19 cellular contexts compared by ENCODE assay signal in the genomic region with DNA sequence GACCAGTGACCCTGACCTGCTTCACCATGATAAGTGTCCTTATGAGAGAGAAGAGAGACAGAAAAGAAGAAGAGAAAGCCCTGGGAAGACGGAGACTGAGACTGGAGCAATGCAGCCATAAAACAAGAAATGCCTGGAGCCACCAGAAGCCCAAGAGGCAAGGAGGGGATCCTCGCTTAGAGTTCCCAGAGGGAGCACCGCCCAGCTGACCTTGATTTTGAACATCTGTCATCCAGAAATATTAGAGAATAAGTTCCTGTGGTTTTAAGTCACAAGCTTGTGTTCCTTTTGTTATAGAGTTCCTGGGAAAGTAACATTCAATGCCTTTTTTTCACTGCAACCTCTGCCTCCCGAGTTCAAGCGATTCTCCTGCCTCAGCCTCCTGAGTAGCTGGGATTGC. TPM values are rescaled to one million over a fixed set of nuclear protein-coding genes. Genes with fewer than 3 reads are reported as not detected.
DNase-seq lines count a peak whose midpoint lies in the region; FAIRE-seq and TF ChIP-seq lines count a peak whose summit lies in the region.
"Had no signal": no experiment of that assay in that cellular context is flagged by ENCODE, and none has a peak within 500 bp of the region (broad histone marks: within the 10 kb centered on the region; RNA-seq: fewer than 3 reads in every experiment).

No MANE protein-coding gene starts in this region.

- TF ChIP-seq POLR2A in stomach (IDR thresholded peaks at IDR 0.05): no peak

- H3K4me2 ChIP-seq in GM23248 (ENCODE audit: unreplicated experiment) (no peak overlapping the region), astrocyte (ENCODE audit: low read length) (no peak overlapping the region)

- H3K27ac ChIP-seq in GM23248: no peak overlapping the region
- no peak overlapping the region for H3K27ac ChIP-seq in astrocyte (ENCODE audit: low read depth, low read length)
- H3K27ac ChIP-seq in stomach: no peak overlapping the region
- H3K27ac ChIP-seq: 22Rv1, HL-60 had no signal

- 57 to 58% methylated on average over 5 of the region's 5 CpGs for WGBS in GM23248 (ENCODE audit: low coverage in 1 of 2, low lambda C conversion rate in 2 of 2, missing lambda C conversion rate in 2 of 2), 2 experiments
- 81 to 98% (median 91%) methylated on average over 5 of the region's 5 CpGs for WGBS in stomach, 5 donors

- in situ Hi-C loops in GM23248 (cut with MboI): no loop called here

- H3K27me3 ChIP-seq in GM23248 (replicated peaks; ENCODE audit: insufficient read depth): no peaks in the 10 kb centered on the region
- no peaks in the 10 kb centered on the region for H3K27me3 ChIP-seq in astrocyte (ENCODE audit: insufficient read depth, low read length)
- peaks cover 0 to 2% (median 0%) of the 10 kb centered on the region in 3 donors for H3K27me3 ChIP-seq in stomach

- H3K9ac ChIP-seq in GM23248: no peak overlapping the region
- H3K9ac ChIP-seq in astrocyte (ENCODE audit: low read length): no peak overlapping the region

- no peaks in the 10 kb centered on the region for H3K27me3 Mint-ChIP-seq in astrocyte (ENCODE audit: low read depth, unreplicated experiment)

- peaks cover 12% of the 10 kb centered on the region for H3K9me3 Mint-ChIP-seq in astrocyte (ENCODE audit: unreplicated experiment)

- H3F3A ChIP-seq in GM23248 (ENCODE audit: insufficient read depth): peaks cover 6% of the 10 kb centered on the region

- H3K4me3 Mint-ChIP-seq in astrocyte (ENCODE audit: unreplicated experiment): peak overlapping the region; percentile 21

- no peak overlapping the region for H3K4me3 ChIP-seq in AG04449 (ENCODE audit: low read depth, low read length)
- H3K4me3 ChIP-seq in GM23248: no peak overlapping the region
- H3K4me3 ChIP-seq in astrocyte (ENCODE audit: insufficient read depth, low read depth, low read length): no peak overlapping the region
- H3K4me3 ChIP-seq in foreskin fibroblast (ENCODE audit: low read depth in 1 of 2, low read length in 2 of 2): no peak overlapping the region
- H3K4me3 ChIP-seq in stomach: no peak overlapping the region

- DNase-seq in AG04449 (ENCODE audit: low read depth, low spot score) (peak; percentile 12), GM23248 (peak; percentile 44), astrocyte (ENCODE audit: low read depth) (no peak), foreskin fibroblast (peak; percentile 68 to 85), NCI-H226 (no peak), hippocampal formation (lab: John Stamatoyannopoulos, UW) (no peak), stomach (no peak), amniotic stem cell (lab: John Stamatoyannopoulos, UW) (no peak)
- DNase-seq: Calu3, DMS79, KBM-7, NCI-H1092, NCI-H1930, NCI-H2171 treated with DMSO at 0.1 percent for 48 hours, NCI-H510A, Right ventricle myocardium superior had no signal

- CTCF ChIA-PET in AG04449 (lab: Yijun Ruan, JAX): interaction anchor here (1.1 to 10.1 kb wide), 5 partner anchors 10 to 111 kb away, joined by 3 to 101 read pairs (median 6); no protein-coding TSS in a partner anchor

- H3K4me1 ChIP-seq in GM23248 (ENCODE audit: insufficient read depth) (no peaks in the 10 kb centered on the region), astrocyte (ENCODE audit: insufficient read depth, low read length) (no peaks in the 10 kb centered on the region), stomach (peaks cover 0 to 1% (median under 1%) of the 10 kb centered on the region in 4 donors)

- H3K27ac Mint-ChIP-seq in astrocyte (ENCODE audit: unreplicated experiment): no peak overlapping the region

- H3K9me3 ChIP-seq in GM23248 (ENCODE audit: low read depth) (no peaks in the 10 kb centered on the region), astrocyte (ENCODE audit: insufficient read depth, low read depth, low read length) (peaks cover 6% of the 10 kb centered on the region), stomach (peaks cover 0 to 7% (median 0%) of the 10 kb centered on the region in 4 donors)

- H3K36me3 ChIP-seq in GM23248 (ENCODE audit: low read depth): no peaks in the 10 kb centered on the region
- H3K36me3 ChIP-seq in astrocyte (ENCODE audit: insufficient read depth, low read length): no peaks in the 10 kb centered on the region
- peaks cover 0 to 9% (median 1%) of the 10 kb centered on the region in 4 donors for H3K36me3 ChIP-seq in stomach

- H2AFZ ChIP-seq in GM23248: no peak overlapping the region
- no peak overlapping the region for H2AFZ ChIP-seq in astrocyte (ENCODE audit: low read depth, low read length)

- POLR2A ChIA-PET in AG04449 (lab: Yijun Ruan, JAX): no interaction called here

- H3K9me2 ChIP-seq in GM23248 (ENCODE audit: insufficient read depth): no peaks in the 10 kb centered on the region

- peaks cover 34% of the 10 kb centered on the region for H3K36me3 Mint-ChIP-seq in astrocyte (ENCODE audit: low read depth, unreplicated experiment)

- no peak for TF ChIP-seq EP300 in stomach (IDR thresholded peaks at IDR 0.05)

- H3K79me2 ChIP-seq in GM23248 (ENCODE audit: insufficient read depth): no peaks in the 10 kb centered on the region
- H3K79me2 ChIP-seq in astrocyte (ENCODE audit: insufficient read depth, low read length): no peaks in the 10 kb centered on the region

- FAIRE-seq in astrocyte (lab: Jason Lieb, UNC): no peak
- FAIRE-seq: G401.6 had no signal

- intact Hi-C loops in stomach (cut with DNase I; ENCODE audit: low total_unique reads): no loop called here

- TF ChIP-seq CTCF in AG04449 (IDR thresholded peaks at IDR 0.05; ENCODE audit: insufficient read depth, low read length, missing control alignments): no peak
- no peak for TF ChIP-seq CTCF in astrocyte (IDR thresholded peaks at IDR 0.05; ENCODE audit: insufficient read depth, low read depth, low read length)
- no peak for TF ChIP-seq CTCF in foreskin fibroblast (IDR thresholded peaks at IDR 0.05; ENCODE audit: low read depth, low read length)
- no peak for TF ChIP-seq CTCF in stomach (IDR thresholded peaks at IDR 0.05)

- H4K20me1 ChIP-seq in GM23248 (ENCODE audit: insufficient read depth): no peaks in the 10 kb centered on the region
- H4K20me1 ChIP-seq in astrocyte (ENCODE audit: insufficient read depth, low read length): peaks cover 16% of the 10 kb centered on the region

- H3K4me1 Mint-ChIP-seq in astrocyte (ENCODE audit: low read depth, unreplicated experiment): no peaks in the 10 kb centered on the region

RNA-seq across cellular contexts. Expression of gene CERS1, which starts 20.2 kb away (rescaled TPM):
- total RNA-seq in GM23248 (2014; rRNA removed; shearing (Covaris generic)): 0.25 and 0.54 TPM in 2 replicates
- 0.38 and 0.54 TPM in 2 replicates for polyA plus RNA-seq in GM23248 (2016; fragmentation: Nextera tagmentation; extraction: Ambion mirVana)
- 4.9 and 6.8 TPM in 2 replicates for total RNA-seq in astrocyte
- 1 to 10 TPM in 1 of 5 donors, under 1 TPM in 1, not detected in 3; 0.87 to 4.8 TPM for total RNA-seq in stomach
- polyA plus RNA-seq in stomach: under 1 TPM; 0.37 to 0.61 (median 0.53) TPM

RNA-seq across cellular contexts. Expression of gene COPE, which starts 43.5 kb away (rescaled TPM):
- 347 and 359 TPM in 2 replicates for total RNA-seq in GM23248 (2014; rRNA removed; shearing (Covaris generic))
- polyA plus RNA-seq in GM23248 (2016; fragmentation: Nextera tagmentation; extraction: Ambion mirVana) (322 and 330 TPM in 2 replicates), stomach (100 to 1,000 TPM; 188 to 283 (median 267) TPM)
- total RNA-seq in astrocyte (265 and 298 TPM in 2 replicates), stomach (100 to 1,000 TPM in 3 of 5 donors, 10 to 100 TPM in 2; 76.7 to 239 (median 127) TPM)

RNA-seq across cellular contexts. Expression of gene DDX49, which starts 43.8 kb away (rescaled TPM):
- total RNA-seq in GM23248 (2014; rRNA removed; shearing (Covaris generic)): 71.6 and 76.0 TPM in 2 replicates
- polyA plus RNA-seq in GM23248 (2016; fragmentation: Nextera tagmentation; extraction: Ambion mirVana) (53.4 and 56.5 TPM in 2 replicates), stomach (10 to 100 TPM; 49.2 to 65.1 (median 50.3) TPM)
- total RNA-seq in astrocyte (61.2 and 68.3 TPM in 2 replicates), stomach (100 to 1,000 TPM in 1 of 5 donors, 10 to 100 TPM in 4; 25.3 to 185 (median 56.7) TPM)

RNA-seq across cellular contexts. Expression of gene UPF1, which starts 44.0 kb away (rescaled TPM):
- total RNA-seq in GM23248 (2014; rRNA removed; shearing (Covaris generic)): 51.7 and 57.4 TPM in 2 replicates
- polyA plus RNA-seq in GM23248 (2016; fragmentation: Nextera tagmentation; extraction: Ambion mirVana) (3.5 and 4.3 TPM in 2 replicates), stomach (10 to 100 TPM; 27.5 to 35.4 (median 32.2) TPM)
- total RNA-seq in astrocyte (48.6 and 57.8 TPM in 2 replicates), stomach (100 to 1,000 TPM in 1 of 5 donors, 10 to 100 TPM in 4; 26.3 to 111 (median 46.6) TPM)

Comparison
In these comparisons a context has a peak if more than half of its experiments do, and no peak if none do; other contexts are left out.
1. DNase-seq: peak in AG04449 (single experiment), GM23248 (single experiment) and foreskin fibroblast (2 of 2); none in astrocyte (single experiment), NCI-H226 (single experiment), hippocampal formation (0 of 2), stomach (single experiment) and amniotic stem cell (single experiment).